Comparison of ENCODE assay signal across 29 cellular contexts in the genomic region with DNA sequence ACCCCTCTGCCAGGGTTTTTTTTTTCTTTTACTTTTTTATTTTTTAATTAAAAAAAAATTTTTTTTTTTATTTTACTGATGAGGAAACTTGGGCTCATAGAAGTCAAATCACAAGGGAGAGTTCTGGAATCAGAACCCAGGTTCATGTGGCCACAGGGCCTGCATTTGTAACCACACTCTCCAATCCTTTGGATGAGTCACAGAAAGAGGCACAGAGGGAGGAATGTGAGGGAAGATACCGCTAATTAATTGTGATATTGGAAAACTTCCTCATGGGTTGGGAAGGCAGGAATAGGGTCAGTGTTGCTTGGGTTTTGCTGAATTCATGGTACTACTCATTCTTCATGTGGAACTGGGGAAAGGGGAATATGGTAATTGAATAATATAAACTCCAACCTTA.
A peak's percentile ranks its signal among the peaks of the same experiment; 100 is the strongest.
DNase-seq lines count a peak whose midpoint lies in the region; FAIRE-seq and TF ChIP-seq lines count a peak whose summit lies in the region.
"Had no signal": no experiment of that assay in that cellular context is flagged by ENCODE, and none has a peak within 500 bp of the region (broad histone marks: within the 10 kb centered on the region; RNA-seq: fewer than 3 reads in every experiment).

No MANE protein-coding gene starts in this region.

- H3K4me3 ChIP-seq in Karpas-422 (ENCODE audit: low read length) (no peak overlapping the region), astrocyte (ENCODE audit: insufficient read depth, low read depth, low read length) (no peak overlapping the region)
- H3K4me3 ChIP-seq: A549; BLaER1 treated with 17β-estradiol and CSF1 and Interleukin-3, amounts not matched to agents 10 nM and 100 nM; GM23338; PC-9; SJSA1 had no signal

- H3K9me3 ChIP-seq in Karpas-422 (ENCODE audit: low read length) = no peaks in the 10 kb centered on the region
- H3K9me3 ChIP-seq in astrocyte (ENCODE audit: insufficient read depth, low read depth, low read length) = no peaks in the 10 kb centered on the region
- H3K9me3 ChIP-seq: A549; BLaER1 treated with 17β-estradiol and CSF1 and Interleukin-3, amounts not matched to agents 10 nM and 100 nM; SJSA1 had no signal

- H4K20me1 ChIP-seq in Karpas-422 (ENCODE audit: insufficient read depth, low read depth, low read length) (no peaks in the 10 kb centered on the region), astrocyte (ENCODE audit: insufficient read depth, low read length) (no peaks in the 10 kb centered on the region)
- H4K20me1 ChIP-seq: BLaER1 treated with 17β-estradiol and CSF1 and Interleukin-3, amounts not matched to agents 10 nM and 100 nM had no signal

- CTCF ChIA-PET in GM10248 (lab: Yijun Ruan, JAX) = no interaction called here

- H3K4me2 ChIP-seq in Karpas-422 (ENCODE audit: low read depth, low read length, poor library complexity, severe bottlenecking) (peak overlapping the region; percentile 29), astrocyte (ENCODE audit: low read length) (no peak overlapping the region)
- H3K4me2 ChIP-seq: A549; BLaER1 treated with 17β-estradiol and CSF1 and Interleukin-3, amounts not matched to agents 10 nM and 100 nM; GM23338; KMS-11; PC-9 had no signal

- POLR2A ChIA-PET in GM10248 (lab: Yijun Ruan, JAX) = no interaction called here

- H3K4me3 Mint-ChIP-seq in astrocyte (ENCODE audit: unreplicated experiment) = no peak overlapping the region
- H3K4me3 Mint-ChIP-seq: CD4-positive, alpha-beta T cell; GM23338; H9; IgD-negative memory B cell; T-cell had no signal

- H3K9me3 Mint-ChIP-seq in astrocyte (ENCODE audit: unreplicated experiment) = no peaks in the 10 kb centered on the region
- H3K9me3 Mint-ChIP-seq: CD4-positive, alpha-beta T cell; GM23338; H9; IgD-negative memory B cell; T-cell had no signal

- H3K27me3 Mint-ChIP-seq in astrocyte (ENCODE audit: low read depth, unreplicated experiment) = peaks cover 29% of the 10 kb centered on the region
- H3K27me3 Mint-ChIP-seq: IgD-negative memory B cell had no signal

- H3K9me2 ChIP-seq in Karpas-422 (replicated peaks; ENCODE audit: insufficient read depth, low read length) = no peaks in the 10 kb centered on the region

- H3K27ac ChIP-seq in Karpas-422 (ENCODE audit: low read length) (no peak overlapping the region), astrocyte (ENCODE audit: low read depth, low read length) (no peak overlapping the region), caudate nucleus (ENCODE audit: low read depth, low read length) (no peak overlapping the region)
- H3K27ac ChIP-seq: A549; BLaER1 treated with 17β-estradiol and CSF1 and Interleukin-3, amounts not matched to agents 10 nM and 100 nM; KMS-11; PC-9; SJSA1 had no signal

- DNase-seq in EH (ENCODE audit: low read depth) (peak; percentile 10), Karpas-422 (no peak), astrocyte (ENCODE audit: low read depth) (peak; percentile 42), myocyte (ENCODE audit: low read depth) (peak; percentile 10), GM10248 (ENCODE audit: extremely low spot score) (no peak), NCI-H128 (lab: John Stamatoyannopoulos, UW; ENCODE audit: unreplicated experiment) (no peak), caudate nucleus (lab: John Stamatoyannopoulos, UW) (no peak)
- no peak for DNase-seq in stimulated activated CD8-positive, alpha-beta memory T cell treated with anti-CD3 and anti-CD28 coated beads, Interleukin-4, amount 100 ng/mL, for 48 hours
- DNase-seq: AML-193; CD4-positive, alpha-beta T cell; DMS53; H9; MV-4-11; NCI-H1105; NCI-H146; NCI-H1930; NCI-H2107; NCI-H524; NCI-H748 treated with DMSO at 0.1 percent for 48 hours; PC-9; Right ventricle myocardium superior; RPMI8226; T-cell had no signal

- H3K4me1 ChIP-seq in Karpas-422 (ENCODE audit: low read length) = peaks cover 24% of the 10 kb centered on the region
- H3K4me1 ChIP-seq in astrocyte (ENCODE audit: insufficient read depth, low read length) = no peaks in the 10 kb centered on the region
- H3K4me1 ChIP-seq: A549, SJSA1 had no signal

- no peak overlapping the region for H3K27ac Mint-ChIP-seq in astrocyte (ENCODE audit: unreplicated experiment)
- H3K27ac Mint-ChIP-seq: CD4-positive, alpha-beta T cell; GM23338; H9; IgD-negative memory B cell; T-cell had no signal

- H3K4me1 Mint-ChIP-seq in astrocyte (ENCODE audit: low read depth, unreplicated experiment) = peaks cover 3% of the 10 kb centered on the region
- H3K4me1 Mint-ChIP-seq: GM23338, IgD-negative memory B cell, T-cell had no signal

- H3K79me2 ChIP-seq in Karpas-422 (ENCODE audit: low read length) (no peaks in the 10 kb centered on the region), astrocyte (ENCODE audit: insufficient read depth, low read length) (no peaks in the 10 kb centered on the region)

- no peak overlapping the region for H3K9ac ChIP-seq in Karpas-422 (ENCODE audit: low read length)
- no peak overlapping the region for H3K9ac ChIP-seq in astrocyte (ENCODE audit: low read length)
- H3K9ac ChIP-seq: BLaER1 treated with 17β-estradiol and CSF1 and Interleukin-3, amounts not matched to agents 10 nM and 100 nM; KMS-11 had no signal

- TF ChIP-seq CTCF in astrocyte (IDR thresholded peaks at IDR 0.05; ENCODE audit: insufficient read depth, low read depth, low read length) = no peak
- no peak for TF ChIP-seq CTCF in GM10248 (IDR thresholded peaks at IDR 0.05; ENCODE audit: control extremely low read depth, extremely low read depth, low read depth, missing control alignments)

- H3K27me3 ChIP-seq in Karpas-422 (ENCODE audit: low read length) (no peaks in the 10 kb centered on the region), astrocyte (ENCODE audit: insufficient read depth, low read length) (peaks cover 4% of the 10 kb centered on the region)
- H3K27me3 ChIP-seq: BLaER1 treated with 17β-estradiol and CSF1 and Interleukin-3, amounts not matched to agents 10 nM and 100 nM; SJSA1 had no signal

- no peaks in the 10 kb centered on the region for H3K36me3 Mint-ChIP-seq in astrocyte (ENCODE audit: low read depth, unreplicated experiment)
- H3K36me3 Mint-ChIP-seq: IgD-negative memory B cell, T-cell had no signal

- H3K36me3 ChIP-seq in Karpas-422 (ENCODE audit: insufficient read depth, low read length) (no peaks in the 10 kb centered on the region), astrocyte (ENCODE audit: insufficient read depth, low read length) (no peaks in the 10 kb centered on the region)
- H3K36me3 ChIP-seq: BLaER1 treated with 17β-estradiol and CSF1 and Interleukin-3, amounts not matched to agents 10 nM and 100 nM; SJSA1 had no signal

- H2AFZ ChIP-seq in Karpas-422 (ENCODE audit: low read length) (no peak overlapping the region), astrocyte (ENCODE audit: low read depth, low read length) (no peak overlapping the region)
- H2AFZ ChIP-seq: GM23338, PC-9 had no signal

- no peak for FAIRE-seq in astrocyte (lab: Jason Lieb, UNC)
- FAIRE-seq: A549 had no signal

Comparison
In these comparisons a context has a peak if more than half of its experiments do, and no peak if none do; other contexts are left out.
1. DNase-seq: peak in EH (single experiment), astrocyte (single experiment) and myocyte (single experiment); none in Karpas-422 (single experiment), GM10248 (single experiment), NCI-H128 (single experiment), stimulated activated CD8-positive, alpha-beta memory T cell treated with anti-CD3 and anti-CD28 coated beads, Interleukin-4, amount 100 ng/mL, for 48 hours (single experiment) and caudate nucleus (0 of 61).